8 cellular contexts compared by ENCODE assay signal in genomic region chr12:96233941-96234461, GRCh38. TPM values are rescaled to one million over a fixed set of nuclear protein-coding genes. Genes with fewer than 3 reads are reported as not detected.
DNase-seq lines count a peak whose midpoint lies in the region; ATAC-seq and TF ChIP-seq lines count a peak whose summit lies in the region.

No MANE protein-coding gene starts in this region.

- H3K4me1 ChIP-seq in breast epithelium: peaks cover 24 to 27% of the 10 kb centered on the region in 2 donors
- peaks cover 48 to 67% (median 55%) of the 10 kb centered on the region in 4 donors for H3K4me1 ChIP-seq in stomach
- H3K4me1 ChIP-seq in PC-3 (ENCODE audit: insufficient read depth, low read length): peaks cover 21% of the 10 kb centered on the region
- no peaks in the 10 kb centered on the region for H3K4me1 ChIP-seq in Caco-2

- H3K27me3 Mint-ChIP-seq in Caco-2 (ENCODE audit: insufficient read depth, unreplicated experiment): peaks cover 5% of the 10 kb centered on the region

- no peak overlapping the region for H3K4me3 Mint-ChIP-seq in Caco-2 (ENCODE audit: unreplicated experiment)

- peak; percentile 82 for DNase-seq in HCEC 1CT
- peak; percentile 83 to 96 for DNase-seq in breast epithelium (ENCODE audit: low spot score in 2 of 2)
- DNase-seq in inferior parietal cortex (ENCODE audit: extremely low spot score): peak; percentile 91
- peak; percentile 55 for DNase-seq in stomach
- DNase-seq in PC-3: no peak
- no peak for DNase-seq in Caco-2

- H3K9me3 ChIP-seq in breast epithelium (no peaks in the 10 kb centered on the region), stomach (no peaks in the 10 kb centered on the region), PC-3 (ENCODE audit: low read length) (no peaks in the 10 kb centered on the region), Caco-2 (no peaks in the 10 kb centered on the region)

- H3K27ac Mint-ChIP-seq in Caco-2 (ENCODE audit: unreplicated experiment): no peak overlapping the region

- no peaks in the 10 kb centered on the region for H3K4me1 Mint-ChIP-seq in Caco-2 (ENCODE audit: low read depth, unreplicated experiment)

- no peaks in the 10 kb centered on the region for H3K9me2 ChIP-seq in PC-3 (replicated peaks; ENCODE audit: low read length)

- ATAC-seq in GM18858 (IDR thresholded peaks at IDR 0.05; ENCODE audit: unreplicated experiment) (no peak), PC-3 (no peak), GM21717 (IDR thresholded peaks at IDR 0.05; ENCODE audit: unreplicated experiment) (no peak)

- intact Hi-C loops in breast epithelium (cut with DNase I; ENCODE audit: low total_unique reads): no loop called here
- intact Hi-C loops in stomach (cut with DNase I; ENCODE audit: low total_unique reads): no loop called here
- intact Hi-C loops in PC-3 (cut with micrococcal nuclease): no loop called here
- intact Hi-C loops in Caco-2 (cut with micrococcal nuclease; ENCODE audit: unreplicated experiment): no loop called here

- peak overlapping the region in 1 of 3 donors; percentile 23 for H3K4me3 ChIP-seq in breast epithelium
- H3K4me3 ChIP-seq in stomach: no peak overlapping the region
- H3K4me3 ChIP-seq in PC-3 (ENCODE audit: low read length): no peak overlapping the region
- H3K4me3 ChIP-seq in Caco-2 (ENCODE audit: low read depth, low read length): no peak overlapping the region

- TF ChIP-seq POLR2A in breast epithelium (IDR thresholded peaks at IDR 0.05) (no peak), stomach (IDR thresholded peaks at IDR 0.05) (no peak)

- H3K4me2 ChIP-seq in PC-3 (ENCODE audit: low read length): no peak overlapping the region

- TF ChIP-seq EP300 in stomach (IDR thresholded peaks at IDR 0.05): peak; percentile 90

- no peak overlapping the region for H3K9ac ChIP-seq in PC-3 (ENCODE audit: low read length)

- H3K27ac ChIP-seq in breast epithelium (peak overlapping the region; percentile 92 to 95), stomach (peak overlapping the region; percentile 67 to 90 (median 86)), PC-3 (ENCODE audit: low read length) (no peak overlapping the region)

- POLR2A ChIA-PET in PC-3 (lab: Charles Lee; ENCODE audit: unreplicated experiment): no interaction called here
- POLR2A ChIA-PET in Caco-2 (lab: Charles Lee): no interaction called here

- TF ChIP-seq CTCF in breast epithelium (IDR thresholded peaks at IDR 0.05) (no peak), stomach (IDR thresholded peaks at IDR 0.05) (no peak), PC-3 (conservative IDR thresholded peaks at IDR 0.05; ENCODE audit: low read depth, low read length) (no peak), Caco-2 (IDR thresholded peaks at IDR 0.05; ENCODE audit: insufficient read depth in 1 of 2, low read depth in 1 of 2, low read length in 1 of 2, severe bottlenecking in 1 of 2, unreplicated experiment in 1 of 2) (no peak)

- peaks cover 20% of the 10 kb centered on the region for H3K79me2 ChIP-seq in PC-3 (ENCODE audit: low read length)

- CTCF ChIA-PET in PC-3 (lab: Charles Lee): no interaction called here
- CTCF ChIA-PET in Caco-2 (lab: Charles Lee): no interaction called here

- H3K36me3 ChIP-seq in breast epithelium: no peaks in the 10 kb centered on the region
- peaks cover 0 to 10% (median 3%) of the 10 kb centered on the region in 4 donors for H3K36me3 ChIP-seq in stomach
- no peaks in the 10 kb centered on the region; the same call in 1 of the 2 replicates for H3K36me3 ChIP-seq in PC-3 (ENCODE audit: low read depth, low read length)
- no peaks in the 10 kb centered on the region for H3K36me3 ChIP-seq in Caco-2 (ENCODE audit: control insufficient read depth, insufficient read depth, low read length)

- no peak overlapping the region for H2AFZ ChIP-seq in PC-3 (ENCODE audit: low read length)

- H3F3A ChIP-seq in PC-3 (ENCODE audit: low read length, unreplicated experiment): no peaks in the 10 kb centered on the region

- no peaks in the 10 kb centered on the region for H3K36me3 Mint-ChIP-seq in Caco-2 (ENCODE audit: insufficient read depth, unreplicated experiment)

- no peaks in the 10 kb centered on the region for H3K9me3 Mint-ChIP-seq in Caco-2 (ENCODE audit: unreplicated experiment)

- no peaks in the 10 kb centered on the region for H3K27me3 ChIP-seq in breast epithelium
- no peaks in the 10 kb centered on the region for H3K27me3 ChIP-seq in stomach
- no peaks in the 10 kb centered on the region for H3K27me3 ChIP-seq in PC-3 (ENCODE audit: low read length)
- no peaks in the 10 kb centered on the region for H3K27me3 ChIP-seq in Caco-2 (replicated peaks; ENCODE audit: control insufficient read depth, insufficient read depth, low read length)

- BruUV-seq in PC-3 (replicated peaks; lab: Mats Ljungman, UMichigan): no TSS peak
- BruUV-seq in Caco-2 (replicated peaks; lab: Mats Ljungman, UMichigan): no TSS peak

- H4K20me1 ChIP-seq in PC-3 (ENCODE audit: low read length): no peaks in the 10 kb centered on the region

- 48 to 82% (median 66%) methylated on average over 8 to 15 of the region's 15 CpGs for WGBS in stomach, 5 donors

RNA-seq across cellular contexts. Expression of gene ELK3, which starts 39.8 kb away (rescaled TPM):
- total RNA-seq in breast epithelium (10 to 100 TPM; 13.9 to 28.5 (median 16.5) TPM), stomach (10 to 100 TPM in 3 of 5 donors, 1 to 10 TPM in 2; 2.2 to 21.7 (median 17.5) TPM), PC-3 (2014; rRNA removed) (16.2 and 16.9 TPM in 2 replicates), Caco-2 (2022) (0.45 and 0.77 TPM in 2 replicates)
- 10 to 100 TPM in 2 of 3 donors, 1 to 10 TPM in 1; 8.0 to 13.3 (median 12.2) TPM for polyA plus RNA-seq in stomach

Comparison
In these comparisons a context has a peak if more than half of its experiments do, and no peak if none do; other contexts are left out.
1. DNase-seq: peak in HCEC 1CT (single experiment), breast epithelium (2 of 2), inferior parietal cortex (single experiment) and stomach (single experiment); none in PC-3 (single experiment) and Caco-2 (0 of 2).